8 cellular contexts compared by ENCODE assay signal in the genomic region with DNA sequence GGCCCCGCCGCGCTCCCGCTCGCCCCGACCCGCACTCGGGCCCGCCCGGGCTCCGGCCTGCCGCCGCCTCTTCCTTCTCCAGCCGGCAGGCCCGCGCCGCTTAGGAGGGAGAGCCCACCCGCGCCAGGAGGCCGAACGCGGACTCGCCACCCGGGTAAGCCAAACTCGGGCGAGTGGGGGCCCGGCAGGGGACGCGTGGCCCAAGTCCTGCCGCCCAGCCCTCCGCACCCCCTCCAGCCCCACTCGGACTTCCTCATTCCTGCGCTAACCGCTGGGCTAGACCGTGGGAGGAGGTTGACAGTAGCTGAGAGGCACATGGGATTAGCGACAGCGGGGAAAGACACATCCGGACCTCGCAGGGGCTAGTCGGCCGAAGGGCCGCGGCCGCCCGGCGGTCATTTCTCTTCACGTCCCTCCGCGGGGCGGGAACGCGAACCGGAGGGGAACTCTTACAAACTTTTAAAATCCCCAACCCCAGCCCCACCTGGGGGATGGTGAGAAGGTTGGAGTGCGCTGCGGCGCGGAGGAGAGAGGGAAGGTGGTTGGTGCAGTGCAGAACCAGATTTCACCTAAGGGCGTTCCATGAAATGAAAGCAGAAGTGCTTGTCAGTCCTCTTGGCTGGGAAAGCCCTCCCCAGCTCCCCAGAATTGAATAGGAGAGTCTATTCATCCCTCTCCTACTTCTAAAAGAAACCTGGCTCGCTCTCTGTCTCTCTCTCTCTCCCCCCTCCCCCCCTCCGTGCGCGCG. TPM values are rescaled to one million over a fixed set of nuclear protein-coding genes. Genes with fewer than 3 reads are reported as not detected.
DNase-seq lines count a peak whose midpoint lies in the region; ATAC-seq and TF ChIP-seq lines count a peak whose summit lies in the region.

No MANE protein-coding gene starts in this region.

- H3K9me3 ChIP-seq in Peyer's patch: no peaks in the 10 kb centered on the region
- H3K9me3 ChIP-seq in subcutaneous abdominal adipose tissue (ENCODE audit: control insufficient read depth in 5 of 5, low read length in 5 of 5): no peaks in the 10 kb centered on the region

- H3K4me1 ChIP-seq in Peyer's patch (peaks cover 0 to 36% (median 9%) of the 10 kb centered on the region in 4 donors), subcutaneous abdominal adipose tissue (ENCODE audit: control insufficient read depth in 5 of 5, insufficient read depth in 5 of 5, low read length in 5 of 5) (peaks cover 0 to 49% (median 38%) of the 10 kb centered on the region in 5 donors)

- ATAC-seq in GM21381 (IDR thresholded peaks at IDR 0.05; ENCODE audit: unreplicated experiment): peak; percentile 45

- H3K9ac ChIP-seq in subcutaneous abdominal adipose tissue (ENCODE audit: low read length in 5 of 5): peak overlapping the region; percentile 91 to 99 (median 97)

- H3K4me3 ChIP-seq in Peyer's patch (peak overlapping the region; percentile 83 to 96 (median 94)), fibroblast of pulmonary artery (replicated peaks; ENCODE audit: low read depth, low read length) (peak overlapping the region; percentile 84), subcutaneous abdominal adipose tissue (ENCODE audit: low read depth in 1 of 5, low read length in 5 of 5) (peak overlapping the region; percentile 83 to 96 (median 93))

- peaks cover 10% of the 10 kb centered on the region for H3K27me3 Mint-ChIP-seq in nephron progenitor cell (ENCODE audit: low read depth, poor library complexity)

- H3K27me3 ChIP-seq in Peyer's patch: no peaks in the 10 kb centered on the region
- no peaks in the 10 kb centered on the region for H3K27me3 ChIP-seq in subcutaneous abdominal adipose tissue (ENCODE audit: control insufficient read depth in 5 of 5, insufficient read depth in 4 of 5, low read length in 5 of 5)

- H3K4me3 Mint-ChIP-seq in nephron progenitor cell: peak overlapping the region; percentile 88

- H3K36me3 ChIP-seq in Peyer's patch (no peaks in the 10 kb centered on the region), subcutaneous abdominal adipose tissue (ENCODE audit: control insufficient read depth in 5 of 5, insufficient read depth in 5 of 5, low read length in 5 of 5) (no peaks in the 10 kb centered on the region)

- peaks cover 14% of the 10 kb centered on the region for H3K9me3 Mint-ChIP-seq in nephron progenitor cell

- DNase-seq in DMS 273 (lab: John Stamatoyannopoulos, UW; ENCODE audit: unreplicated experiment) (peak; percentile 81), HT1080 (ENCODE audit: low read depth) (peak; percentile 78), Peyer's patch (peak; percentile 81 to 89 (median 86)), fibroblast of pulmonary artery (ENCODE audit: low read depth) (peak; percentile 75), nephron progenitor cell (peak; percentile 71)
- peak; percentile 65 for DNase-seq in activated effector memory CD4-positive, alpha-beta T cell treated with Interleukin-2 at 50 U/mL for 16 hours

- peak overlapping the region; percentile 95 to 99 (median 98) for H3K27ac ChIP-seq in Peyer's patch
- H3K27ac ChIP-seq in subcutaneous abdominal adipose tissue (ENCODE audit: low read depth, low read length): peak overlapping the region; percentile 99

- TF ChIP-seq POLR2A in Peyer's patch (IDR thresholded peaks at IDR 0.05): peak; percentile 31 to 44

- H3K4me1 Mint-ChIP-seq in nephron progenitor cell: peaks cover 32% of the 10 kb centered on the region

- TF ChIP-seq CTCF in Peyer's patch (IDR thresholded peaks at IDR 0.05) (peak in 2 of 6 experiments; percentile 1 to 7), fibroblast of pulmonary artery (IDR thresholded peaks at IDR 0.05; ENCODE audit: low read length, missing control alignments) (no peak), nephron progenitor cell (IDR thresholded peaks at IDR 0.05) (no peak)

- peak overlapping the region; percentile 99 for H3K27ac Mint-ChIP-seq in nephron progenitor cell

- peaks cover 5% of the 10 kb centered on the region for H3K36me3 Mint-ChIP-seq in nephron progenitor cell (ENCODE audit: low read depth)

RNA-seq across cellular contexts. Expression of a gene that starts 0.7 kb away (rescaled TPM):
- 30.8 and 33.8 TPM in 2 replicates for total RNA-seq in HT1080 (2014; rRNA removed; shearing (Covaris generic))
- 27.1 and 29.0 TPM in 2 replicates for polyA plus RNA-seq in HT1080 (2015; cell fraction: cytosol; rRNA removed)
- polyA plus RNA-seq in HT1080 (2015; cell fraction: nucleus; rRNA removed): 30.8 and 34.0 TPM in 2 replicates
- total RNA-seq in Peyer's patch: 10 to 100 TPM; 20.7 to 58.6 (median 24.5) TPM

Comparison
In these comparisons a context has a peak if more than half of its experiments do, and no peak if none do; other contexts are left out.
1. Peak in every context shown above with its lines: DNase-seq, ATAC-seq, H3K4me3 ChIP-seq and H3K27ac ChIP-seq.